Comparison of ENCODE assay signal across 8 cellular contexts in the genomic region with DNA sequence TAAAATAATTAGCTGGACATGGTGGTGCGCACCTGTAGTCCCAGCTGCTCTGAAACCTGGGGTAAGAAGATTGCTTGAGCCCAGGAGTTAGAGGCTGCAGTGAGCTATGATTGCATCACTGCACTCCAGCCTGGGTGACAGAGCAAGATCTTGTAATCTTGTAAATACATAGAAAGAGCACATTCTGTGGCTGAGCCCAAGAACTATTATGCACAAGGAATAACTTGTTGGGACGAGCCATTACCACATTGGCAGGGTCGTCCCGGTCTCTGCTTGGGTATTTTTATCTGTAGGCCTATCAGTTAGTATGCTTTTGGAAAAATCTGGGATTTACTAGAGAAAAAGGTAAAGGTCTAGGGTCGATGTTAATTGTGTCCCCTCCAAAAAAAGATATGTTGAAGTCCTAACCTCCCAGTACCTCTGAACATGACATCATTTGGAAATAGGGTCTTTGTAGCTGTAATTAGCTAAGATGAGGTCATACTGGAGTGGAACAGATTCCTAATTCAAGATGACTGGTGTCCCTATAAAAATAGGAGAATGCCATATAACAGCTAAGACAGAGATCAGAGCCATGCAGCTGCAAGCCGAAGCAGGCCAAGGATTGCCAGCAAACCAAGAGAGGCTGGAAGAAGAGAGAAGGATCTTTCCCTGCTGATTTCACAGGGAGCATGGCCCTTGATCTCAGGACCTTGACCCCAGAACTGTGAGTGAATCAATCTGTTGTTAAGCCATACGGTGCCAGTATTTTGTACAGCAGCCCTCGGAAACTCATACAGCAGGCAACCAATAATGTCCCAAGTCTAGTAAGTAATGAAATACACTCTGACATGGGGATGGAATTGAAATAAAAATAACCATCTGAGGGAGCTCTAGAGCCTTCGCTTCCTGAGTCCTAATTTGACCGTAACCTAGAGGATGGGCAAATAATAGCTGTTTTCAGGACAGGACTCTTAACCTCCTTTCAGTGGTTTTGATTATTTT. TPM values are rescaled to one million over a fixed set of nuclear protein-coding genes. Genes with fewer than 3 reads are reported as not detected.
A peak's percentile ranks its signal among the peaks of the same experiment; 100 is the strongest.
DNase-seq lines count a peak whose midpoint lies in the region; TF ChIP-seq lines count a peak whose summit lies in the region.
"Had no signal": no experiment of that assay in that cellular context is flagged by ENCODE, and none has a peak within 500 bp of the region (broad histone marks: within the 10 kb centered on the region; RNA-seq: fewer than 3 reads in every experiment).

No MANE protein-coding gene starts in this region.

- H3K4me3 ChIP-seq in GM12864 (ENCODE audit: low read depth, low read length) = no peak overlapping the region
- H3K4me3 ChIP-seq: Peyer's patch had no signal

- peaks cover 10% of the 10 kb centered on the region for H3K4me1 Mint-ChIP-seq in endothelial cell (ENCODE audit: unreplicated experiment)
- peaks cover 2% of the 10 kb centered on the region for H3K4me1 Mint-ChIP-seq in osteocyte (ENCODE audit: unreplicated experiment)
- H3K4me1 Mint-ChIP-seq in CD14-positive monocyte = peaks cover 6% of the 10 kb centered on the region

- H3K27ac Mint-ChIP-seq in endothelial cell (ENCODE audit: unreplicated experiment) = peak overlapping the region; percentile 13
- no peak overlapping the region for H3K27ac Mint-ChIP-seq in osteocyte (ENCODE audit: unreplicated experiment)
- no peak overlapping the region for H3K27ac Mint-ChIP-seq in CD14-positive monocyte

- no peak for DNase-seq in GM12864 (ENCODE audit: low read depth)
- DNase-seq in NCI-H1694 (lab: John Stamatoyannopoulos, UW) = peak; percentile 13
- no peak for DNase-seq in endothelial cell (ENCODE audit: low spot score)
- no peak for DNase-seq in osteocyte (ENCODE audit: extremely low spot score, unreplicated experiment)
- DNase-seq in COLO829 (ENCODE audit: low spot score) = no peak
- DNase-seq in NCI-H2107 (lab: John Stamatoyannopoulos, UW) = no peak
- no peak for DNase-seq in CD14-positive monocyte (ENCODE audit: low spot score)
- DNase-seq: Peyer's patch had no signal

- H3K4me3 Mint-ChIP-seq in endothelial cell (ENCODE audit: unreplicated experiment) (no peak overlapping the region), osteocyte (ENCODE audit: unreplicated experiment) (no peak overlapping the region), CD14-positive monocyte (no peak overlapping the region)

- H3K9me3 Mint-ChIP-seq in endothelial cell (ENCODE audit: unreplicated experiment) = no peaks in the 10 kb centered on the region
- H3K9me3 Mint-ChIP-seq in osteocyte (ENCODE audit: unreplicated experiment) = no peaks in the 10 kb centered on the region
- no peaks in the 10 kb centered on the region for H3K9me3 Mint-ChIP-seq in CD14-positive monocyte

- intact Hi-C loops in CD14-positive monocyte (cut with micrococcal nuclease) = no loop called here

- H3K27me3 Mint-ChIP-seq in endothelial cell (ENCODE audit: unreplicated experiment) (peaks cover 2% of the 10 kb centered on the region), osteocyte (ENCODE audit: unreplicated experiment) (no peaks in the 10 kb centered on the region), CD14-positive monocyte (ENCODE audit: low read depth in 3 of 3) (peaks cover 4 to 9% (median 5%) of the 10 kb centered on the region in 3 donors)

- no peaks in the 10 kb centered on the region for H3K36me3 Mint-ChIP-seq in endothelial cell (ENCODE audit: low read depth, unreplicated experiment)
- H3K36me3 Mint-ChIP-seq in osteocyte (ENCODE audit: unreplicated experiment) = no peaks in the 10 kb centered on the region
- H3K36me3 Mint-ChIP-seq in CD14-positive monocyte = no peaks in the 10 kb centered on the region

- peak; percentile 8 for TF ChIP-seq CTCF in GM12864 (IDR thresholded peaks at IDR 0.05; ENCODE audit: low read depth, low read length, missing control alignments)
- no peak for TF ChIP-seq CTCF in endothelial cell (IDR thresholded peaks at IDR 0.05; ENCODE audit: unreplicated experiment)
- peak; percentile 55 for TF ChIP-seq CTCF in osteocyte (IDR thresholded peaks at IDR 0.05)
- no peak for TF ChIP-seq CTCF in CD14-positive monocyte (IDR thresholded peaks at IDR 0.05)

RNA-seq across cellular contexts. Expression of a gene that starts 28.3 kb away (rescaled TPM):
- total RNA-seq in endothelial cell (ENCODE audit: unreplicated experiment) = 7.6 TPM
- 4.4 and 6.4 TPM in 2 replicates for total RNA-seq in osteocyte
- 1 to 10 TPM; 1.1 to 3.3 TPM for polyA plus RNA-seq in CD14-positive monocyte

Comparison
In these comparisons a context has a peak if more than half of its experiments do, and no peak if none do; other contexts are left out.
1. CTCF ChIP-seq: peak in GM12864 (single experiment) and osteocyte (single experiment); none in endothelial cell (single experiment) and CD14-positive monocyte (single experiment).